In genomic region chr10:52217531-52217930, GRCh38 we compare ENCODE assay signal across 14 cellular contexts.
"Had no signal": no experiment of that assay in that cellular context is flagged by ENCODE, and none has a peak within 500 bp of the region (broad histone marks: within the 10 kb centered on the region; RNA-seq: fewer than 3 reads in every experiment).

No MANE protein-coding gene starts in this region.

- DNase-seq: activated CD4-positive, alpha-beta memory T cell treated with anti-CD3 and anti-CD28 coated beads for 36 hours; activated CD4-positive, CD25-positive, alpha-beta regulatory T cell treated with anti-CD3 and anti-CD28 coated beads, Interleukin-2, amount 50 U/mL, for 72 hours; activated effector memory CD4-positive, alpha-beta T cell treated with anti-CD3 and anti-CD28 coated beads, Interleukin-2, amount 50 U/mL, for 16 hours; activated T-cell treated with anti-CD3 and anti-CD28 coated beads, Interleukin-2, amount 50 U/mL, for 4 hours; cerebellar nuclear complex; erythroblast; left cardiac atrium; lower lobe of right lung; natural killer cell; ovary had no signal

- H3K4me3 Mint-ChIP-seq: activated CD4-positive, alpha-beta memory T cell treated with anti-CD3 and anti-CD28 coated beads for 36 hours; activated naive CD8-positive, alpha-beta T cell; activated T-cell treated with anti-CD3 and anti-CD28 coated beads, Interleukin-2, amount 50 U/mL, for 4 hours; natural killer cell; stimulated activated effector memory CD8-positive, alpha-beta T cell treated with anti-CD3 and anti-CD28 coated beads, Interleukin-12 subunit alpha, Interleukin-12 subunit beta, amount 100 ng/mL, for 72 hours had no signal

- H3K27ac Mint-ChIP-seq: activated CD4-positive, alpha-beta memory T cell treated with anti-CD3 and anti-CD28 coated beads for 36 hours; activated naive CD8-positive, alpha-beta T cell; natural killer cell; stimulated activated effector memory CD8-positive, alpha-beta T cell treated with anti-CD3 and anti-CD28 coated beads, Interleukin-12 subunit alpha, Interleukin-12 subunit beta, amount 100 ng/mL, for 72 hours had no signal

- H3K4me1 ChIP-seq: lower lobe of right lung had no signal

- H3K27me3 ChIP-seq: ovary, tibial nerve had no signal

- H3K4me3 ChIP-seq: lower lobe of right lung, ovary, skin epidermis, tibial nerve had no signal

- H3K36me3 Mint-ChIP-seq: activated CD4-positive, alpha-beta memory T cell treated with anti-CD3 and anti-CD28 coated beads for 36 hours; activated naive CD8-positive, alpha-beta T cell; natural killer cell; stimulated activated effector memory CD8-positive, alpha-beta T cell treated with anti-CD3 and anti-CD28 coated beads, Interleukin-12 subunit alpha, Interleukin-12 subunit beta, amount 100 ng/mL, for 72 hours had no signal

- H3K36me3 ChIP-seq: lower lobe of right lung, ovary, tibial nerve had no signal

- H3K9me3 ChIP-seq: lower lobe of right lung, ovary, tibial nerve had no signal

- H3K27ac ChIP-seq: lower lobe of right lung, ovary had no signal

- H3K4me1 Mint-ChIP-seq: natural killer cell; stimulated activated effector memory CD8-positive, alpha-beta T cell treated with anti-CD3 and anti-CD28 coated beads, Interleukin-12 subunit alpha, Interleukin-12 subunit beta, amount 100 ng/mL, for 72 hours had no signal

- H3K27me3 Mint-ChIP-seq: activated CD4-positive, alpha-beta memory T cell treated with anti-CD3 and anti-CD28 coated beads for 36 hours; activated naive CD8-positive, alpha-beta T cell had no signal

- H3K9me3 Mint-ChIP-seq: activated CD4-positive, alpha-beta memory T cell treated with anti-CD3 and anti-CD28 coated beads for 36 hours; activated T-cell treated with anti-CD3 and anti-CD28 coated beads, Interleukin-2, amount 50 U/mL, for 4 hours; natural killer cell; stimulated activated effector memory CD8-positive, alpha-beta T cell treated with anti-CD3 and anti-CD28 coated beads, Interleukin-12 subunit alpha, Interleukin-12 subunit beta, amount 100 ng/mL, for 72 hours had no signal

- ATAC-seq: activated T-cell treated with anti-CD3 and anti-CD28 coated beads, Interleukin-2, amount 50 U/mL, for 4 hours; natural killer cell; stimulated activated effector memory CD8-positive, alpha-beta T cell treated with anti-CD3 and anti-CD28 coated beads, Interleukin-12 subunit alpha, Interleukin-12 subunit beta, amount 100 ng/mL, for 72 hours had no signal
